In the genomic region with DNA sequence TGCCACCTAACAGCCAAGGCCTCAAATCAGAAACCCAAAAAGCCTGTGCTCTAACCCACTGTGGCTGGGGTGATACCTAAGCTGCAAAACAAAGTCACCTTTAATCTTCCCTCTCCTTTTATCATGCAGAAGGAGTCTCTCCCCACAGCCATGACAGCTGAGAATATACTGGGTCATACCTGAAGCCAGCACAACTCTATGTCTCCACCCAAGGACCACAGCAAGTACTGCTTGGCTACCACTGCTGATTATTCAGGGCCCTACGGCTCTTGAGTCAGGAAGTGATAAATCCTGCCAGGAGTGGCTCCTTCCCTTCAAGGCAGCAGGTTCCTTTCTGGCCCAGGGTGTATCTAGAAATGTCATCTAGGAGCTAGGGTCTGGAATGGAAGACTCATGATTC, we compare ENCODE assay signal across 2 cellular contexts.
TF ChIP-seq lines count a peak whose summit lies in the region.

No MANE protein-coding gene starts in this region.

TF ChIP-seq in WTC11, 78 proteins besides CTCF, POLR2A, EP300 and RAD21 (continued from another document):
- TF ChIP-seq, protein P1, sequence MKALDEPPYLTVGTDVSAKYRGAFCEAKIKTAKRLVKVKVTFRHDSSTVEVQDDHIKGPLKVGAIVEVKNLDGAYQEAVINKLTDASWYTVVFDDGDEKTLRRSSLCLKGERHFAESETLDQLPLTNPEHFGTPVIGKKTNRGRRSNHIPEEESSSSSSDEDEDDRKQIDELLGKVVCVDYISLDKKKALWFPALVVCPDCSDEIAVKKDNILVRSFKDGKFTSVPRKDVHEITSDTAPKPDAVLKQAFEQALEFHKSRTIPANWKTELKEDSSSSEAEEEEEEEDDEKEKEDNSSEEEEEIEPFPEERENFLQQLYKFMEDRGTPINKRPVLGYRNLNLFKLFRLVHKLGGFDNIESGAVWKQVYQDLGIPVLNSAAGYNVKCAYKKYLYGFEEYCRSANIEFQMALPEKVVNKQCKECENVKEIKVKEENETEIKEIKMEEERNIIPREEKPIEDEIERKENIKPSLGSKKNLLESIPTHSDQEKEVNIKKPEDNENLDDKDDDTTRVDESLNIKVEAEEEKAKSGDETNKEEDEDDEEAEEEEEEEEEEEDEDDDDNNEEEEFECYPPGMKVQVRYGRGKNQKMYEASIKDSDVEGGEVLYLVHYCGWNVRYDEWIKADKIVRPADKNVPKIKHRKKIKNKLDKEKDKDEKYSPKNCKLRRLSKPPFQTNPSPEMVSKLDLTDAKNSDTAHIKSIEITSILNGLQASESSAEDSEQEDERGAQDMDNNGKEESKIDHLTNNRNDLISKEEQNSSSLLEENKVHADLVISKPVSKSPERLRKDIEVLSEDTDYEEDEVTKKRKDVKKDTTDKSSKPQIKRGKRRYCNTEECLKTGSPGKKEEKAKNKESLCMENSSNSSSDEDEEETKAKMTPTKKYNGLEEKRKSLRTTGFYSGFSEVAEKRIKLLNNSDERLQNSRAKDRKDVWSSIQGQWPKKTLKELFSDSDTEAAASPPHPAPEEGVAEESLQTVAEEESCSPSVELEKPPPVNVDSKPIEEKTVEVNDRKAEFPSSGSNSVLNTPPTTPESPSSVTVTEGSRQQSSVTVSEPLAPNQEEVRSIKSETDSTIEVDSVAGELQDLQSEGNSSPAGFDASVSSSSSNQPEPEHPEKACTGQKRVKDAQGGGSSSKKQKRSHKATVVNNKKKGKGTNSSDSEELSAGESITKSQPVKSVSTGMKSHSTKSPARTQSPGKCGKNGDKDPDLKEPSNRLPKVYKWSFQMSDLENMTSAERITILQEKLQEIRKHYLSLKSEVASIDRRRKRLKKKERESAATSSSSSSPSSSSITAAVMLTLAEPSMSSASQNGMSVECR (CRISPR knock-in tag; IDR thresholded peaks at IDR 0.05; ENCODE audit: borderline replicate concordance): no peak
- TF ChIP-seq CBFB (CRISPR knock-in tag; IDR thresholded peaks at IDR 0.05; ENCODE audit: low read depth) (no peak), TEAD1 (CRISPR knock-in tag; IDR thresholded peaks at IDR 0.05) (no peak), ZNF671 (CRISPR knock-in tag; IDR thresholded peaks at IDR 0.05) (no peak), USF2 (CRISPR knock-in tag; IDR thresholded peaks at IDR 0.05) (no peak), JAZF1 (CRISPR knock-in tag; IDR thresholded peaks at IDR 0.05) (no peak), SP1 (CRISPR knock-in tag; conservative IDR thresholded peaks at IDR 0.05) (no peak), ETV6 (CRISPR knock-in tag; IDR thresholded peaks at IDR 0.05) (no peak), ZNF138 (CRISPR knock-in tag; conservative IDR thresholded peaks at IDR 0.05) (no peak), GRHL2 (CRISPR knock-in tag; IDR thresholded peaks at IDR 0.05; ENCODE audit: insufficient replicate concordance, severe bottlenecking) (no peak), ZMAT4 (CRISPR knock-in tag; IDR thresholded peaks at IDR 0.05) (no peak), STAT6 (CRISPR knock-in tag; conservative IDR thresholded peaks at IDR 0.05; ENCODE audit: low read depth) (no peak)
- TF ChIP-seq, protein P2, sequence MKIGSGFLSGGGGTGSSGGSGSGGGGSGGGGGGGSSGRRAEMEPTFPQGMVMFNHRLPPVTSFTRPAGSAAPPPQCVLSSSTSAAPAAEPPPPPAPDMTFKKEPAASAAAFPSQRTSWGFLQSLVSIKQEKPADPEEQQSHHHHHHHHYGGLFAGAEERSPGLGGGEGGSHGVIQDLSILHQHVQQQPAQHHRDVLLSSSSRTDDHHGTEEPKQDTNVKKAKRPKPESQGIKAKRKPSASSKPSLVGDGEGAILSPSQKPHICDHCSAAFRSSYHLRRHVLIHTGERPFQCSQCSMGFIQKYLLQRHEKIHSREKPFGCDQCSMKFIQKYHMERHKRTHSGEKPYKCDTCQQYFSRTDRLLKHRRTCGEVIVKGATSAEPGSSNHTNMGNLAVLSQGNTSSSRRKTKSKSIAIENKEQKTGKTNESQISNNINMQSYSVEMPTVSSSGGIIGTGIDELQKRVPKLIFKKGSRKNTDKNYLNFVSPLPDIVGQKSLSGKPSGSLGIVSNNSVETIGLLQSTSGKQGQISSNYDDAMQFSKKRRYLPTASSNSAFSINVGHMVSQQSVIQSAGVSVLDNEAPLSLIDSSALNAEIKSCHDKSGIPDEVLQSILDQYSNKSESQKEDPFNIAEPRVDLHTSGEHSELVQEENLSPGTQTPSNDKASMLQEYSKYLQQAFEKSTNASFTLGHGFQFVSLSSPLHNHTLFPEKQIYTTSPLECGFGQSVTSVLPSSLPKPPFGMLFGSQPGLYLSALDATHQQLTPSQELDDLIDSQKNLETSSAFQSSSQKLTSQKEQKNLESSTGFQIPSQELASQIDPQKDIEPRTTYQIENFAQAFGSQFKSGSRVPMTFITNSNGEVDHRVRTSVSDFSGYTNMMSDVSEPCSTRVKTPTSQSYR (CRISPR knock-in tag; IDR thresholded peaks at IDR 0.05): no peak
- TF ChIP-seq, protein P3, sequence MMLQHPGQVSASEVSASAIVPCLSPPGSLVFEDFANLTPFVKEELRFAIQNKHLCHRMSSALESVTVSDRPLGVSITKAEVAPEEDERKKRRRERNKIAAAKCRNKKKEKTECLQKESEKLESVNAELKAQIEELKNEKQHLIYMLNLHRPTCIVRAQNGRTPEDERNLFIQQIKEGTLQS (CRISPR knock-in tag; conservative IDR thresholded peaks at IDR 0.05): no peak

TF ChIP-seq in SK-N-SH, 30 proteins besides CTCF, POLR2A, EP300 and RAD21 (continued from another document):
- TF ChIP-seq, protein P4, sequence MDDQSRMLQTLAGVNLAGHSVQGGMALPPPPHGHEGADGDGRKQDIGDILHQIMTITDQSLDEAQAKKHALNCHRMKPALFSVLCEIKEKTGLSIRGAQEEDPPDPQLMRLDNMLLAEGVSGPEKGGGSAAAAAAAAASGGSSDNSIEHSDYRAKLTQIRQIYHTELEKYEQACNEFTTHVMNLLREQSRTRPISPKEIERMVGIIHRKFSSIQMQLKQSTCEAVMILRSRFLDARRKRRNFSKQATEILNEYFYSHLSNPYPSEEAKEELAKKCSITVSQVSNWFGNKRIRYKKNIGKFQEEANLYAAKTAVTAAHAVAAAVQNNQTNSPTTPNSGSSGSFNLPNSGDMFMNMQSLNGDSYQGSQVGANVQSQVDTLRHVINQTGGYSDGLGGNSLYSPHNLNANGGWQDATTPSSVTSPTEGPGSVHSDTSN (IDR thresholded peaks at IDR 0.05): no peak
- TF ChIP-seq RCOR1 (IDR thresholded peaks at IDR 0.05; ENCODE audit: low read length): no peak
- TF ChIP-seq RFX5 (IDR thresholded peaks at IDR 0.05; ENCODE audit: low read length): no peak
- TF ChIP-seq, protein P5, sequence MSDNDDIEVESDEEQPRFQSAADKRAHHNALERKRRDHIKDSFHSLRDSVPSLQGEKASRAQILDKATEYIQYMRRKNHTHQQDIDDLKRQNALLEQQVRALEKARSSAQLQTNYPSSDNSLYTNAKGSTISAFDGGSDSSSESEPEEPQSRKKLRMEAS (IDR thresholded peaks at IDR 0.05; ENCODE audit: low read depth): no peak
- TF ChIP-seq POLR2AphosphoS5 (IDR thresholded peaks at IDR 0.05; ENCODE audit: low read depth, low read length): no peak
- no peak for TF ChIP-seq TEAD4 (IDR thresholded peaks at IDR 0.05; ENCODE audit: borderline replicate concordance, insufficient read depth)
- TF ChIP-seq, protein P6, sequence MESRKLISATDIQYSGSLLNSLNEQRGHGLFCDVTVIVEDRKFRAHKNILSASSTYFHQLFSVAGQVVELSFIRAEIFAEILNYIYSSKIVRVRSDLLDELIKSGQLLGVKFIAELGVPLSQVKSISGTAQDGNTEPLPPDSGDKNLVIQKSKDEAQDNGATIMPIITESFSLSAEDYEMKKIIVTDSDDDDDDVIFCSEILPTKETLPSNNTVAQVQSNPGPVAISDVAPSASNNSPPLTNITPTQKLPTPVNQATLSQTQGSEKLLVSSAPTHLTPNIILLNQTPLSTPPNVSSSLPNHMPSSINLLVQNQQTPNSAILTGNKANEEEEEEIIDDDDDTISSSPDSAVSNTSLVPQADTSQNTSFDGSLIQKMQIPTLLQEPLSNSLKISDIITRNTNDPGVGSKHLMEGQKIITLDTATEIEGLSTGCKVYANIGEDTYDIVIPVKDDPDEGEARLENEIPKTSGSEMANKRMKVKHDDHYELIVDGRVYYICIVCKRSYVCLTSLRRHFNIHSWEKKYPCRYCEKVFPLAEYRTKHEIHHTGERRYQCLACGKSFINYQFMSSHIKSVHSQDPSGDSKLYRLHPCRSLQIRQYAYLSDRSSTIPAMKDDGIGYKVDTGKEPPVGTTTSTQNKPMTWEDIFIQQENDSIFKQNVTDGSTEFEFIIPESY (IDR thresholded peaks at IDR 0.05; ENCODE audit: borderline replicate concordance, low read depth): no peak
- TF ChIP-seq, protein P7, sequence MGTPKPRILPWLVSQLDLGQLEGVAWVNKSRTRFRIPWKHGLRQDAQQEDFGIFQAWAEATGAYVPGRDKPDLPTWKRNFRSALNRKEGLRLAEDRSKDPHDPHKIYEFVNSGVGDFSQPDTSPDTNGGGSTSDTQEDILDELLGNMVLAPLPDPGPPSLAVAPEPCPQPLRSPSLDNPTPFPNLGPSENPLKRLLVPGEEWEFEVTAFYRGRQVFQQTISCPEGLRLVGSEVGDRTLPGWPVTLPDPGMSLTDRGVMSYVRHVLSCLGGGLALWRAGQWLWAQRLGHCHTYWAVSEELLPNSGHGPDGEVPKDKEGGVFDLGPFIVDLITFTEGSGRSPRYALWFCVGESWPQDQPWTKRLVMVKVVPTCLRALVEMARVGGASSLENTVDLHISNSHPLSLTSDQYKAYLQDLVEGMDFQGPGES (IDR thresholded peaks at IDR 0.05; ENCODE audit: low read depth, low read length): no peak
- no peak for TF ChIP-seq NRF1 (IDR thresholded peaks at IDR 0.05; ENCODE audit: low read depth, low read length)
- TF ChIP-seq TAF1 (IDR thresholded peaks at IDR 0.05; ENCODE audit: borderline replicate concordance, low read depth, low read length): no peak
- no peak for TF ChIP-seq USF2 (IDR thresholded peaks at IDR 0.05; ENCODE audit: borderline replicate concordance, low read depth, low read length)
- TF ChIP-seq NFIC (IDR thresholded peaks at IDR 0.05; ENCODE audit: borderline replicate concordance): no peak
